1 cellular context compared by ENCODE assay signal in the genomic region with DNA sequence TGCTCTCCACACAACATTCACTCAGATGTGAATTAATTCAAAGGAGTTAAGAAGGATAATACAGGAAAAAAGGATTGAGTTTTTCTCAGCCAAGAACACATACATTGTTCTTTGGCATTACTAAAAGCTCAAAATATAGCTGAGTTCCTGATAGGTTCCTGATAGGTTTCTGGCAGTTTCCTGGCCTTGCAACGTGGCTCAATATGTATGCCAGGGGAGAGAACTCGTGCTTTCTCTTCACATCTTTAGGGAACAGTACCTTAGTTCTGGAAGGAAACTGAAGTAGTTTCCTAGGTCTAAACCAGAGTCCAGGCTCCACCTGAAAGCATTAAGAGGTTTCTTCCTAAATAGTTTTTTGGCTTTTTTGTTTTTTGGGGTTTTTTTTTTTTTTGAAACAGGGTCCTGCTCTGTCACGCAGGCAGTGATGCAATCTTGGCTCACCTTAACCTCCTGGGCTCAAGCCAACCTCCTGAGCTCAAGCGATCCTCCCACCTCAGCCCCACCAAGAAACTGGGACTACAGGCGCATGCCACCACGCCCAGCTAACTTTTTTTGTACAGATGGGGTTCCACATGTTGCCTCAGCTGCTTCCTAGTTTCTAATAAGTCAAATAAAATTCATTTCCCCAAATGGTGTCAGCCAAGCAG.
TF ChIP-seq lines count a peak whose summit lies in the region.

No MANE protein-coding gene starts in this region.

TF ChIP-seq in GM23338, 12 proteins besides CTCF, POLR2A, EP300 and RAD21:
- TF ChIP-seq, protein P1, sequence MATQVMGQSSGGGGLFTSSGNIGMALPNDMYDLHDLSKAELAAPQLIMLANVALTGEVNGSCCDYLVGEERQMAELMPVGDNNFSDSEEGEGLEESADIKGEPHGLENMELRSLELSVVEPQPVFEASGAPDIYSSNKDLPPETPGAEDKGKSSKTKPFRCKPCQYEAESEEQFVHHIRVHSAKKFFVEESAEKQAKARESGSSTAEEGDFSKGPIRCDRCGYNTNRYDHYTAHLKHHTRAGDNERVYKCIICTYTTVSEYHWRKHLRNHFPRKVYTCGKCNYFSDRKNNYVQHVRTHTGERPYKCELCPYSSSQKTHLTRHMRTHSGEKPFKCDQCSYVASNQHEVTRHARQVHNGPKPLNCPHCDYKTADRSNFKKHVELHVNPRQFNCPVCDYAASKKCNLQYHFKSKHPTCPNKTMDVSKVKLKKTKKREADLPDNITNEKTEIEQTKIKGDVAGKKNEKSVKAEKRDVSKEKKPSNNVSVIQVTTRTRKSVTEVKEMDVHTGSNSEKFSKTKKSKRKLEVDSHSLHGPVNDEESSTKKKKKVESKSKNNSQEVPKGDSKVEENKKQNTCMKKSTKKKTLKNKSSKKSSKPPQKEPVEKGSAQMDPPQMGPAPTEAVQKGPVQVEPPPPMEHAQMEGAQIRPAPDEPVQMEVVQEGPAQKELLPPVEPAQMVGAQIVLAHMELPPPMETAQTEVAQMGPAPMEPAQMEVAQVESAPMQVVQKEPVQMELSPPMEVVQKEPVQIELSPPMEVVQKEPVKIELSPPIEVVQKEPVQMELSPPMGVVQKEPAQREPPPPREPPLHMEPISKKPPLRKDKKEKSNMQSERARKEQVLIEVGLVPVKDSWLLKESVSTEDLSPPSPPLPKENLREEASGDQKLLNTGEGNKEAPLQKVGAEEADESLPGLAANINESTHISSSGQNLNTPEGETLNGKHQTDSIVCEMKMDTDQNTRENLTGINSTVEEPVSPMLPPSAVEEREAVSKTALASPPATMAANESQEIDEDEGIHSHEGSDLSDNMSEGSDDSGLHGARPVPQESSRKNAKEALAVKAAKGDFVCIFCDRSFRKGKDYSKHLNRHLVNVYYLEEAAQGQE (IDR thresholded peaks at IDR 0.05; ENCODE audit: unreplicated experiment): no peak
- TF ChIP-seq CREB1 (CRISPR knock-in tag; IDR thresholded peaks at IDR 0.05; ENCODE audit: low read depth) (no peak), STAT1 (IDR thresholded peaks at IDR 0.05; ENCODE audit: unreplicated experiment) (no peak), NANOG (IDR thresholded peaks at IDR 0.05; ENCODE audit: borderline replicate concordance) (no peak), JUNB (IDR thresholded peaks at IDR 0.05; ENCODE audit: unreplicated experiment) (no peak), EZH2 (IDR thresholded peaks at IDR 0.05; ENCODE audit: low read depth, unreplicated experiment) (no peak), ZNF114 (CRISPR knock-in tag; IDR thresholded peaks at IDR 0.05) (no peak), POLR2AphosphoS5 (IDR thresholded peaks at IDR 0.05; ENCODE audit: low read depth) (no peak), ZNF331 (CRISPR knock-in tag; IDR thresholded peaks at IDR 0.05; ENCODE audit: low read depth) (no peak), EZH2phosphoT487 (IDR thresholded peaks at IDR 0.05; ENCODE audit: unreplicated experiment) (no peak)
- TF ChIP-seq, protein P2, sequence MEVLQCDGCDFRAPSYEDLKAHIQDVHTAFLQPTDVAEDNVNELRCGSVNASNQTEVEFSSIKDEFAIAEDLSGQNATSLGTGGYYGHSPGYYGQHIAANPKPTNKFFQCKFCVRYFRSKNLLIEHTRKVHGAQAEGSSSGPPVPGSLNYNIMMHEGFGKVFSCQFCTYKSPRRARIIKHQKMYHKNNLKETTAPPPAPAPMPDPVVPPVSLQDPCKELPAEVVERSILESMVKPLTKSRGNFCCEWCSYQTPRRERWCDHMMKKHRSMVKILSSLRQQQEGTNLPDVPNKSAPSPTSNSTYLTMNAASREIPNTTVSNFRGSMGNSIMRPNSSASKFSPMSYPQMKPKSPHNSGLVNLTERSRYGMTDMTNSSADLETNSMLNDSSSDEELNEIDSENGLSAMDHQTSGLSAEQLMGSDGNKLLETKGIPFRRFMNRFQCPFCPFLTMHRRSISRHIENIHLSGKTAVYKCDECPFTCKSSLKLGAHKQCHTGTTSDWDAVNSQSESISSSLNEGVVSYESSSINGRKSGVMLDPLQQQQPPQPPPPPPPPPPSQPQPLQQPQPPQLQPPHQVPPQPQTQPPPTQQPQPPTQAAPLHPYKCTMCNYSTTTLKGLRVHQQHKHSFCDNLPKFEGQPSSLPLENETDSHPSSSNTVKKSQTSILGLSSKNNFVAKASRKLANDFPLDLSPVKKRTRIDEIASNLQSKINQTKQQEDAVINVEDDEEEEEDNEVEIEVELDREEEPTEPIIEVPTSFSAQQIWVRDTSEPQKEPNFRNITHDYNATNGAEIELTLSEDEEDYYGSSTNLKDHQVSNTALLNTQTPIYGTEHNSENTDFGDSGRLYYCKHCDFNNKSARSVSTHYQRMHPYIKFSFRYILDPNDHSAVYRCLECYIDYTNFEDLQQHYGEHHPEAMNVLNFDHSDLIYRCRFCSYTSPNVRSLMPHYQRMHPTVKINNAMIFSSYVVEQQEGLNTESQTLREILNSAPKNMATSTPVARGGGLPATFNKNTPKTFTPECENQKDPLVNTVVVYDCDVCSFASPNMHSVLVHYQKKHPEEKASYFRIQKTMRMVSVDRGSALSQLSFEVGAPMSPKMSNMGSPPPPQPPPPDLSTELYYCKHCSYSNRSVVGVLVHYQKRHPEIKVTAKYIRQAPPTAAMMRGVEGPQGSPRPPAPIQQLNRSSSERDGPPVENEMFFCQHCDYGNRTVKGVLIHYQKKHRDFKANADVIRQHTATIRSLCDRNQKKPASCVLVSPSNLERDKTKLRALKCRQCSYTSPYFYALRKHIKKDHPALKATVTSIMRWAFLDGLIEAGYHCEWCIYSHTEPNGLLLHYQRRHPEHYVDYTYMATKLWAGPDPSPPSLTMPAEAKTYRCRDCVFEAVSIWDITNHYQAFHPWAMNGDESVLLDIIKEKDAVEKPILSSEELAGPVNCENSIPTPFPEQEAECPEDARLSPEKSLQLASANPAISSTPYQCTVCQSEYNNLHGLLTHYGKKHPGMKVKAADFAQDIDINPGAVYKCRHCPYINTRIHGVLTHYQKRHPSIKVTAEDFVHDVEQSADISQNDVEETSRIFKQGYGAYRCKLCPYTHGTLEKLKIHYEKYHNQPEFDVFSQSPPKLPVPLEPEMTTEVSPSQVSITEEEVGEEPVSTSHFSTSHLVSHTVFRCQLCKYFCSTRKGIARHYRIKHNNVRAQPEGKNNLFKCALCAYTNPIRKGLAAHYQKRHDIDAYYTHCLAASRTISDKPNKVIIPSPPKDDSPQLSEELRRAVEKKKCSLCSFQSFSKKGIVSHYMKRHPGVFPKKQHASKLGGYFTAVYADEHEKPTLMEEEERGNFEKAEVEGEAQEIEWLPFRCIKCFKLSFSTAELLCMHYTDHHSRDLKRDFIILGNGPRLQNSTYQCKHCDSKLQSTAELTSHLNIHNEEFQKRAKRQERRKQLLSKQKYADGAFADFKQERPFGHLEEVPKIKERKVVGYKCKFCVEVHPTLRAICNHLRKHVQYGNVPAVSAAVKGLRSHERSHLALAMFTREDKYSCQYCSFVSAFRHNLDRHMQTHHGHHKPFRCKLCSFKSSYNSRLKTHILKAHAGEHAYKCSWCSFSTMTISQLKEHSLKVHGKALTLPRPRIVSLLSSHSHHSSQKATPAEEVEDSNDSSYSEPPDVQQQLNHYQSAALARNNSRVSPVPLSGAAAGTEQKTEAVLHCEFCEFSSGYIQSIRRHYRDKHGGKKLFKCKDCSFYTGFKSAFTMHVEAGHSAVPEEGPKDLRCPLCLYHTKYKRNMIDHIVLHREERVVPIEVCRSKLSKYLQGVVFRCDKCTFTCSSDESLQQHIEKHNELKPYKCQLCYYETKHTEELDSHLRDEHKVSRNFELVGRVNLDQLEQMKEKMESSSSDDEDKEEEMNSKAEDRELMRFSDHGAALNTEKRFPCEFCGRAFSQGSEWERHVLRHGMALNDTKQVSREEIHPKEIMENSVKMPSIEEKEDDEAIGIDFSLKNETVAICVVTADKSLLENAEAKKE (CRISPR knock-in tag; IDR thresholded peaks at IDR 0.05): no peak
- TF ChIP-seq, protein P3, sequence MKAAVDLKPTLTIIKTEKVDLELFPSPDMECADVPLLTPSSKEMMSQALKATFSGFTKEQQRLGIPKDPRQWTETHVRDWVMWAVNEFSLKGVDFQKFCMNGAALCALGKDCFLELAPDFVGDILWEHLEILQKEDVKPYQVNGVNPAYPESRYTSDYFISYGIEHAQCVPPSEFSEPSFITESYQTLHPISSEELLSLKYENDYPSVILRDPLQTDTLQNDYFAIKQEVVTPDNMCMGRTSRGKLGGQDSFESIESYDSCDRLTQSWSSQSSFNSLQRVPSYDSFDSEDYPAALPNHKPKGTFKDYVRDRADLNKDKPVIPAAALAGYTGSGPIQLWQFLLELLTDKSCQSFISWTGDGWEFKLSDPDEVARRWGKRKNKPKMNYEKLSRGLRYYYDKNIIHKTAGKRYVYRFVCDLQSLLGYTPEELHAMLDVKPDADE (IDR thresholded peaks at IDR 0.05): no peak
